ENCODE assay signal across 10 cellular contexts in the genomic region with DNA sequence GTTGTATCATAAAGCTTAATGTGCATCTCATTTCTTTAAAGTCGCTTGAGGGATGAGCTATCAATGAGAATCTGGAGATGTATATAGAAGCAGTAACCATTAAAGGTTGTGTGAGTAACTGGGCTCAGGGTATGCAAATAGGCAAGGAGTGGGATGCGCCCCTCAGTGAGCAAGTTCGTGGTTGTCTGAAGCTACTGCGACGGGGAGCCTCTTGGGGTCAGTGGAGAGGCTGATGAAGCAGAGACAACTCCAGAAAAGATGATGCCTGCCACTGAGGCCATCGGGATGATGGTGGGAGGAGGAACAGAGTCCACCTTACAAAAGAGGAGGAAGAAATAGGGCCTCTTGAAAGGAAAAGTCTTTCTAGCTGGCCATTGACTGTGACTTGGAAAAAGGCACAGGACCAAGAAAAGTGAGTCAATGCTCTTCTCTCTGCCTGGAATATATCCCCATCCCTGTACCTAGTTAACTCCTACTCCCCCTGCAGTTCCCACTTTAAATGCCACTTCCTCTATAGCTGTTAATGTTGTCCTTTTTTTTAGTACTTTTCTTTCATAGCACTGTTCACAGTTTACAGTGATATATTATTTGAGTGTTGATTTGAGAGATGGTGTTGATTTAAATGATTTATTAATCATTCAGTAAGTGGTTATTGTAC. TPM values are rescaled to one million over a fixed set of nuclear protein-coding genes. Genes with fewer than 3 reads are reported as not detected.
DNase-seq lines count a peak whose midpoint lies in the region; ATAC-seq, FAIRE-seq and TF ChIP-seq lines count a peak whose summit lies in the region.
"Had no signal": no experiment of that assay in that cellular context is flagged by ENCODE, and none has a peak within 500 bp of the region (broad histone marks: within the 10 kb centered on the region; RNA-seq: fewer than 3 reads in every experiment).

No MANE protein-coding gene starts in this region.

- peak; percentile 36 for FAIRE-seq in GM12892 (lab: Jason Lieb, UNC)

- H3K4me3 ChIP-seq in fibroblast of mammary gland (ENCODE audit: control insufficient read depth, low read depth, low read length) (no peak overlapping the region), hepatocyte (no peak overlapping the region)

- no peaks in the 10 kb centered on the region for H3K36me3 ChIP-seq in hepatocyte (replicated peaks; ENCODE audit: insufficient read depth, low read depth)

- ATAC-seq in HG03108 (IDR thresholded peaks at IDR 0.05; ENCODE audit: unreplicated experiment), result peak; percentile 69

- no peak overlapping the region for H3K4me2 ChIP-seq in hepatocyte

- no peak overlapping the region for H3K27ac ChIP-seq in hepatocyte

- DNase-seq in GM12892 (ENCODE audit: insufficient read length), result no peak
- DNase-seq in GM20000 (ENCODE audit: low spot score), result peak; percentile 41
- peak; percentile 23 for DNase-seq in fibroblast of mammary gland (ENCODE audit: low read depth)
- DNase-seq in head of caudate nucleus, result no peak
- no peak for DNase-seq in NCI-H2081 treated with DMSO at 0.1 percent for 48 hours (lab: John Stamatoyannopoulos, UW)
- no peak for DNase-seq in hepatocyte (ENCODE audit: low spot score)
- no peak for DNase-seq in HuH-7 (ENCODE audit: low spot score)
- DNase-seq: activated CD4-positive, alpha-beta T cell treated with anti-CD3 and anti-CD28 coated beads for 4 hours; DMS79 had no signal

- H3K27me3 ChIP-seq in hepatocyte, result no peaks in the 10 kb centered on the region

- 41% methylated on average over 6 of the region's 6 CpGs for whole genome bisulfite sequencing in hepatocyte (ENCODE audit: low lambda C conversion rate, missing lambda C conversion rate)

- no peaks in the 10 kb centered on the region for H3K9me3 ChIP-seq in hepatocyte (ENCODE audit: low read depth)

- intact Hi-C loops in head of caudate nucleus (cut with DNase I), result no loop called here

- no peak for TF ChIP-seq POLR2A in GM12892 (IDR thresholded peaks at IDR 0.05; ENCODE audit: low read depth, low read length)

- peak; percentile 23 for TF ChIP-seq CTCF in GM20000 (IDR thresholded peaks at IDR 0.05; ENCODE audit: extremely low read depth, missing control alignments)
- no peak for TF ChIP-seq CTCF in fibroblast of mammary gland (conservative IDR thresholded peaks at IDR 0.05; ENCODE audit: control insufficient read depth, insufficient read depth, low read depth, low read length)
- TF ChIP-seq CTCF in hepatocyte (IDR thresholded peaks at IDR 0.05; ENCODE audit: poor library complexity), result no peak

- H3K9me2 ChIP-seq in hepatocyte (replicated peaks; ENCODE audit: insufficient read depth), result no peaks in the 10 kb centered on the region

- H3K4me1 ChIP-seq in hepatocyte (ENCODE audit: insufficient read depth), result no peaks in the 10 kb centered on the region

- H3K79me2 ChIP-seq in hepatocyte, result no peaks in the 10 kb centered on the region

- no peak overlapping the region for H2AFZ ChIP-seq in hepatocyte

- no peaks in the 10 kb centered on the region for H4K20me1 ChIP-seq in hepatocyte (ENCODE audit: insufficient read depth, poor library complexity, severe bottlenecking)

RNA-seq across cellular contexts. Expression of a gene that starts 51.4 kb away (rescaled TPM):
- polyA plus RNA-seq in GM12892 (2012; ENCODE audit: missing spikeins), result 111 TPM
- total RNA-seq in hepatocyte, result 53.6 and 75.5 TPM in 2 replicates
- polyA plus RNA-seq in hepatocyte, result 48.6 and 51.0 TPM in 2 replicates

Comparison
In these comparisons a context has a peak if more than half of its experiments do, and no peak if none do; other contexts are left out.
1. DNase-seq: peak in GM20000 (single experiment) and fibroblast of mammary gland (single experiment); none in GM12892 (single experiment), head of caudate nucleus (0 of 42), NCI-H2081 treated with DMSO at 0.1 percent for 48 hours (single experiment), hepatocyte (single experiment) and HuH-7 (single experiment).